ENCODE assay signal across 16 cellular contexts in the genomic region with DNA sequence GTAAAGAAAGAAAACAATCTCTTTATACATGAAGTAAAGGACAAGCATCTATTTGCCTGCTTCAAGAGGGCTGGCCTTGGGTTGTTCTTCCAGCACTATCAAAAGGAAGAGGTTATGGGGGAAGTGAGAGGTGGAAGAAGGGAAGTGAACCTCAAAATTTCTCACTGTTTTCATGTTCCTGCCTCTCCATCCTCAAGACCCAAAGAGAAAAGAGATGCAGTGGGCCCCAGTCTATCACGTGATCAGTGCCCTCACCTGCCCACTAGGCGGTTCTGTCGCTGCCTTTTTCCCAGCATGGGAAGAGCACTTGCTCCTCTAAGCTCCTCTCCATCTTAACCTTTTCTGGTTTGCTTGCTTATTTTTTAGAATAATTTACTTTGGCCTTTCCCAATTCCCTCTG. TPM values are rescaled to one million over a fixed set of nuclear protein-coding genes. Genes with fewer than 3 reads are reported as not detected.
DNase-seq lines count a peak whose midpoint lies in the region; ATAC-seq and TF ChIP-seq lines count a peak whose summit lies in the region.
"Had no signal": no experiment of that assay in that cellular context is flagged by ENCODE, and none has a peak within 500 bp of the region (broad histone marks: within the 10 kb centered on the region; RNA-seq: fewer than 3 reads in every experiment).

No MANE protein-coding gene starts in this region.

- H4K5ac ChIP-seq in H9 (ENCODE audit: insufficient read length, low read depth, low read length): no peak overlapping the region

- H3K9me3 ChIP-seq in H9 (ENCODE audit: control insufficient read depth, low read depth, low read length): no peaks in the 10 kb centered on the region
- H3K9me3 ChIP-seq: breast epithelium, ovary, uterus had no signal

- no peak overlapping the region for H3K18ac ChIP-seq in H9 (ENCODE audit: insufficient read length, low read depth, low read length)

- H3K4me3 Mint-ChIP-seq in H9 (no peak overlapping the region; a peak in 1 of 5 replicates), activated B cell treated with CpG ODN at 0.5 μM for 24 hours (no peak overlapping the region), naive B cell (peak overlapping the region in 2 of 8 donors; percentile 6 to 15), immature natural killer cell (no peak overlapping the region)

- H3K4me1 Mint-ChIP-seq in H9 (peaks cover 11 to 12% of the 10 kb centered on the region in 2 experiments), activated B cell treated with CpG ODN at 0.5 μM for 24 hours (peaks cover 46% of the 10 kb centered on the region), naive B cell (peaks cover 28 to 37% (median 34%) of the 10 kb centered on the region in 3 donors), immature natural killer cell (peaks cover 4 to 6% of the 10 kb centered on the region in 2 donors)

- H3T11ph ChIP-seq in H9 (ENCODE audit: low read length): no peak overlapping the region

- H2BK12ac ChIP-seq in H9 (ENCODE audit: insufficient read length, low read depth, low read length): no peak overlapping the region

- H3K27me3 Mint-ChIP-seq in H9 (ENCODE audit: low read depth) (peaks cover 1% of the 10 kb centered on the region; the same call in 1 of the 2 replicates), activated B cell treated with CpG ODN at 0.5 μM for 24 hours (no peaks in the 10 kb centered on the region), naive B cell (no peaks in the 10 kb centered on the region), immature natural killer cell (ENCODE audit: low read depth in 3 of 3) (peaks cover 0 to 5% (median 2%) of the 10 kb centered on the region in 3 donors)

- H4K91ac ChIP-seq in H9 (ENCODE audit: insufficient read length, low read depth, low read length): no peak overlapping the region

- no peak overlapping the region for H3K27ac Mint-ChIP-seq in H9
- peak overlapping the region; percentile 79 for H3K27ac Mint-ChIP-seq in activated B cell treated with CpG ODN at 0.5 μM for 24 hours
- H3K27ac Mint-ChIP-seq in naive B cell: peak overlapping the region in 4 of 6 donors; percentile 17 to 81 (median 55)
- peak overlapping the region in 1 of 6 donors; percentile 14 for H3K27ac Mint-ChIP-seq in immature natural killer cell

- intact Hi-C loops in activated B cell treated with CpG ODN at 0.5 μM for 24 hours (cut with micrococcal nuclease): loop anchor here (10.0 kb wide), 1 partner anchor 47 kb away; no protein-coding TSS in a partner anchor

- H3K36me3 Mint-ChIP-seq in H9 (ENCODE audit: insufficient read depth in 1 of 3, low read depth in 3 of 3) (no peaks in the 10 kb centered on the region), activated B cell treated with CpG ODN at 0.5 μM for 24 hours (ENCODE audit: low read depth) (no peaks in the 10 kb centered on the region), naive B cell (peaks cover 0 to 3% of the 10 kb centered on the region in 2 donors), immature natural killer cell (peaks cover 0 to under 1% (median 0%) of the 10 kb centered on the region in 3 donors)

- H3K56ac ChIP-seq in H9 (ENCODE audit: insufficient read length, low read depth, low read length): no peak overlapping the region

- ATAC-seq in activated B cell treated with CpG ODN at 0.5 μM for 24 hours (ENCODE audit: low read depth) (no peak), naive B cell (ENCODE audit: low read depth in 2 of 2) (peak in 1 of 2 donors; percentile 27), HG02588 (IDR thresholded peaks at IDR 0.05; ENCODE audit: unreplicated experiment) (no peak)

- H3K4ac ChIP-seq in H9 (ENCODE audit: low read depth, low read length): no peak overlapping the region

- DNase-seq in NCI-H526 (lab: John Stamatoyannopoulos, UW): peak; percentile 24 to 57
- DNase-seq in NCI-H526 treated with DMSO at 0.1 percent for 48 hours (lab: John Stamatoyannopoulos, UW): no peak
- DNase-seq in H9: peak; percentile 81
- DNase-seq in activated B cell treated with CpG ODN at 0.5 μM for 24 hours: no peak
- no peak for DNase-seq in naive B cell
- DNase-seq in immature natural killer cell: no peak
- DNase-seq in G401 (ENCODE audit: low spot score): no peak
- DNase-seq: activated naive CD4-positive, alpha-beta T cell treated with Interleukin-2 at 50 U/mL for 16 hours; DMS 273 treated with DMSO at 0.1 percent for 48 hours; glutamatergic neuron; NCI-H1436 treated with DMSO at 0.1 percent for 48 hours; ovary; T-helper 2 cell; uterus had no signal

- H2BK20ac ChIP-seq in H9 (ENCODE audit: low read depth, low read length, poor library complexity, severe bottlenecking): no peak overlapping the region

- H3K27me3 ChIP-seq in H9 (ENCODE audit: insufficient read depth, low read length): no peaks in the 10 kb centered on the region
- H3K27me3 ChIP-seq: breast epithelium, ovary, uterus had no signal

- in situ Hi-C loops in G401 (cut with HindIII; ENCODE audit: low sequenced_read_pairs): no loop called here

- CTCF ChIA-PET in activated B cell treated with CpG ODN at 0.5 μM for 24 hours (lab: Charles Lee): no interaction called here

- POLR2A ChIA-PET in activated B cell treated with CpG ODN at 0.5 μM for 24 hours (lab: Charles Lee): no interaction called here

- TF ChIP-seq CTCF in H9 (conservative IDR thresholded peaks at IDR 0.05): peak; percentile 62
- no peak for TF ChIP-seq CTCF in activated B cell treated with CpG ODN at 0.5 μM for 24 hours (IDR thresholded peaks at IDR 0.05)

- no peak overlapping the region for H3K4me2 ChIP-seq in H9 (ENCODE audit: insufficient read depth, insufficient read length, low read length)

- no peaks in the 10 kb centered on the region for H3K79me2 ChIP-seq in H9 (ENCODE audit: insufficient read depth, low read length)

- H2BK15ac ChIP-seq in H9 (ENCODE audit: low read depth, low read length): no peak overlapping the region

- H3K23me2 ChIP-seq in H9 (ENCODE audit: insufficient read length, low read depth, low read length, poor library complexity, severe bottlenecking): no peaks in the 10 kb centered on the region

- H4K20me1 ChIP-seq in H9 (ENCODE audit: control insufficient read depth, insufficient read depth, insufficient read length): no peaks in the 10 kb centered on the region

- no peak overlapping the region for H2AK5ac ChIP-seq in H9 (ENCODE audit: insufficient read length, low read length)

- H2BK120ac ChIP-seq in H9 (ENCODE audit: low read depth, low read length, poor library complexity, severe bottlenecking): no peak overlapping the region

- H3K4me1 ChIP-seq in H9 (ENCODE audit: insufficient read depth, low read length): no peaks in the 10 kb centered on the region; the same call in 1 of the 2 replicates
- H3K4me1 ChIP-seq: breast epithelium, uterus had no signal

- H2BK5ac ChIP-seq in H9 (ENCODE audit: insufficient read length, low read length): no peak overlapping the region

- H4K8ac ChIP-seq in H9 (replicated peaks; ENCODE audit: insufficient read length, low read depth, low read length): no peak overlapping the region

- H3K27ac ChIP-seq in H9 (ENCODE audit: insufficient read length, low read depth, low read length): no peak overlapping the region
- H3K27ac ChIP-seq: ovary, uterus had no signal

- H3K9me3 Mint-ChIP-seq in H9 (no peaks in the 10 kb centered on the region), activated B cell treated with CpG ODN at 0.5 μM for 24 hours (no peaks in the 10 kb centered on the region), naive B cell (peaks cover 0 to 5% (median 0%) of the 10 kb centered on the region in 7 donors), immature natural killer cell (peaks cover 0 to 2% (median 0%) of the 10 kb centered on the region in 6 donors)

- H3K14ac ChIP-seq in H9 (ENCODE audit: insufficient read depth, low read length): no peak overlapping the region

- WGBS in H9 (ENCODE audit: extremely low coverage, insufficient read length, low lambda C conversion rate): no CpG with 5 or more reads among the region's 3 CpGs

- no peak overlapping the region for H3K23ac ChIP-seq in H9 (ENCODE audit: insufficient read length, low read depth, low read length)

- H3K79me1 ChIP-seq in H9 (ENCODE audit: insufficient read depth, low read depth, low read length, poor library complexity, severe bottlenecking): no peaks in the 10 kb centered on the region

- H2AFZ ChIP-seq in H9 (ENCODE audit: low read length): peak overlapping the region; percentile 96

- H3K9ac ChIP-seq in H9 (ENCODE audit: extremely low read depth, insufficient read length, low read length): no peak overlapping the region

RNA-seq across cellular contexts. Expression of a gene that starts 6.2 kb away (rescaled TPM):
- 22.6 and 24.8 TPM in 2 replicates for total RNA-seq in H9 (2021)
- 52.0 and 58.8 TPM in 2 replicates for total RNA-seq in activated B cell treated with CpG ODN at 0.5 μM for 24 hours
- polyA plus RNA-seq in naive B cell (ENCODE audit: low read depth in 6 of 6): 10 to 100 TPM; 49.1 to 91.6 (median 58.2) TPM
- polyA plus RNA-seq in immature natural killer cell: 10 to 100 TPM; 11.2 to 12.7 (median 11.4) TPM
- 7.0 and 13.6 TPM in 2 replicates for total RNA-seq in G401 (2014; rRNA removed; shearing (Covaris generic))

Comparison
In these comparisons a context has a peak if more than half of its experiments do, and no peak if none do; other contexts are left out.
1. DNase-seq: peak in NCI-H526 (2 of 2) and H9 (single experiment); none in NCI-H526 treated with DMSO at 0.1 percent for 48 hours (single experiment), activated B cell treated with CpG ODN at 0.5 μM for 24 hours (single experiment), naive B cell (single experiment), immature natural killer cell (0 of 3) and G401 (single experiment).
2. H3K27ac Mint-ChIP-seq: peak in activated B cell treated with CpG ODN at 0.5 μM for 24 hours (single experiment) and naive B cell (4 of 6); none in H9 (0 of 3).